In the genomic region with DNA sequence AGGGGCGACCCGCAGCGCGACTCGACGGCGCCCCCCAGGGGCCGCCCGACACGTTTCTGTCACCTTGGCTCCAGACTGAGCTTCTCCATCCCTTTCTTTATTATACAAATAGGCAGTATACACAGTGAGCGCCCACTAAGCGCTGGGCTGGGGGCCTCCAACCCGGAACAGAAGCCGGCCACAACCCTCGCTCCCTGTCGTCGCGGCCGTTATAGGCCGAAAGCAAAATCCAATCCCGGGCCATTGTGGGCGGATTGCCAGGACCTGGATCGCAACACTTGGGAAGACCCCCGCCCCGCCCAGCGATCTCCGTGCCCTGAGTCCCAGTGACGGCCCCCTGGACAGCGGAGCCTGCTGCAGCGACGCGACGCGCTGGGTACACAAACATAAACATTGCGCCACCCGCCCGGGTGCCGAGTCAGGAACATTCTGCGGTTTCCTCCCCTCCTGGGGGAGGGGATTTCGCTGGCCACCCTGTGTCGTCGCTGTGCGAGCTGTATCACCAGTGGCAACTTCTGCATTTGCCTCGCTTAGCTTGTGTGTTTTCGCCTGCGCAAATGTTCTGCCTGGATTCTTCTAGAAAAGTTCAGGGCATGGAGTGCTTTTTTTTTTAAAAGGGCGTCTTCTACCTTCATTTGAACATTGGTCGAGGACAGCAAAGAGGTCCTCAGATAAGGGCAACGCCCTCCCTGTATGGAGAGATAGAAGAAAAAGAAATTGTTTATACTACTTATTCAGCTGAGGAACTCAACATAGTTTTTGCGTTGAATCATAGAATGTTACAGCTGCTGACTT, we compare ENCODE assay signal across 1 cellular context.
TF ChIP-seq lines count a peak whose summit lies in the region.

No MANE protein-coding gene starts in this region.

TF ChIP-seq in A549, 52 proteins besides CTCF, POLR2A, EP300 and RAD21 (continued from another document):
- TF ChIP-seq, protein P1, sequence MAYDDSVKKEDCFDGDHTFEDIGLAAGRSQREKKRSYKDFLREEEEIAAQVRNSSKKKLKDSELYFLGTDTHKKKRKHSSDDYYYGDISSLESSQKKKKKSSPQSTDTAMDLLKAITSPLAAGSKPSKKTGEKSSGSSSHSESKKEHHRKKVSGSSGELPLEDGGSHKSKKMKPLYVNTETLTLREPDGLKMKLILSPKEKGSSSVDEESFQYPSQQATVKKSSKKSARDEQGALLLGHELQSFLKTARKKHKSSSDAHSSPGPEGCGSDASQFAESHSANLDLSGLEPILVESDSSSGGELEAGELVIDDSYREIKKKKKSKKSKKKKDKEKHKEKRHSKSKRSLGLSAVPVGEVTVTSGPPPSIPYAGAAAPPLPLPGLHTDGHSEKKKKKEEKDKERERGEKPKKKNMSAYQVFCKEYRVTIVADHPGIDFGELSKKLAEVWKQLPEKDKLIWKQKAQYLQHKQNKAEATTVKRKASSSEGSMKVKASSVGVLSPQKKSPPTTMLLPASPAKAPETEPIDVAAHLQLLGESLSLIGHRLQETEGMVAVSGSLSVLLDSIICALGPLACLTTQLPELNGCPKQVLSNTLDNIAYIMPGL (CRISPR knock-in tag; IDR thresholded peaks at IDR 0.05; ENCODE audit: borderline replicate concordance) = peak; percentile 88; the same call in 1 of the 2 replicates
- TF ChIP-seq HOXB5 (CRISPR knock-in tag; IDR thresholded peaks at IDR 0.05) (peak; percentile 91), NPAS2 (CRISPR knock-in tag; IDR thresholded peaks at IDR 0.05; ENCODE audit: borderline replicate concordance) (no peak), TP53 (CRISPR knock-in tag; IDR thresholded peaks at IDR 0.05) (0 out of 2 replicates have a peak, but pooled peaks have one; percentile 47), JUN (IDR thresholded peaks at IDR 0.05) (peak; percentile 88 to 98; a peak in 4 of 5 replicates), RARB (CRISPR knock-in tag; IDR thresholded peaks at IDR 0.05) (peak; percentile 88), ZNF302 (CRISPR knock-in tag; IDR thresholded peaks at IDR 0.05) (no peak), JUNB (IDR thresholded peaks at IDR 0.05) (peak; percentile 70; the same call in 1 of the 2 replicates)
- TF ChIP-seq, protein P2, sequence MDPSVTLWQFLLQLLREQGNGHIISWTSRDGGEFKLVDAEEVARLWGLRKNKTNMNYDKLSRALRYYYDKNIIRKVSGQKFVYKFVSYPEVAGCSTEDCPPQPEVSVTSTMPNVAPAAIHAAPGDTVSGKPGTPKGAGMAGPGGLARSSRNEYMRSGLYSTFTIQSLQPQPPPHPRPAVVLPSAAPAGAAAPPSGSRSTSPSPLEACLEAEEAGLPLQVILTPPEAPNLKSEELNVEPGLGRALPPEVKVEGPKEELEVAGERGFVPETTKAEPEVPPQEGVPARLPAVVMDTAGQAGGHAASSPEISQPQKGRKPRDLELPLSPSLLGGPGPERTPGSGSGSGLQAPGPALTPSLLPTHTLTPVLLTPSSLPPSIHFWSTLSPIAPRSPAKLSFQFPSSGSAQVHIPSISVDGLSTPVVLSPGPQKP (IDR thresholded peaks at IDR 0.05; ENCODE audit: low read depth, low read length) = no peak
- TF ChIP-seq, protein P3, sequence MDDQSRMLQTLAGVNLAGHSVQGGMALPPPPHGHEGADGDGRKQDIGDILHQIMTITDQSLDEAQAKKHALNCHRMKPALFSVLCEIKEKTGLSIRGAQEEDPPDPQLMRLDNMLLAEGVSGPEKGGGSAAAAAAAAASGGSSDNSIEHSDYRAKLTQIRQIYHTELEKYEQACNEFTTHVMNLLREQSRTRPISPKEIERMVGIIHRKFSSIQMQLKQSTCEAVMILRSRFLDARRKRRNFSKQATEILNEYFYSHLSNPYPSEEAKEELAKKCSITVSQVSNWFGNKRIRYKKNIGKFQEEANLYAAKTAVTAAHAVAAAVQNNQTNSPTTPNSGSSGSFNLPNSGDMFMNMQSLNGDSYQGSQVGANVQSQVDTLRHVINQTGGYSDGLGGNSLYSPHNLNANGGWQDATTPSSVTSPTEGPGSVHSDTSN (IDR thresholded peaks at IDR 0.05) = peak; percentile 73
- TF ChIP-seq, protein P4, sequence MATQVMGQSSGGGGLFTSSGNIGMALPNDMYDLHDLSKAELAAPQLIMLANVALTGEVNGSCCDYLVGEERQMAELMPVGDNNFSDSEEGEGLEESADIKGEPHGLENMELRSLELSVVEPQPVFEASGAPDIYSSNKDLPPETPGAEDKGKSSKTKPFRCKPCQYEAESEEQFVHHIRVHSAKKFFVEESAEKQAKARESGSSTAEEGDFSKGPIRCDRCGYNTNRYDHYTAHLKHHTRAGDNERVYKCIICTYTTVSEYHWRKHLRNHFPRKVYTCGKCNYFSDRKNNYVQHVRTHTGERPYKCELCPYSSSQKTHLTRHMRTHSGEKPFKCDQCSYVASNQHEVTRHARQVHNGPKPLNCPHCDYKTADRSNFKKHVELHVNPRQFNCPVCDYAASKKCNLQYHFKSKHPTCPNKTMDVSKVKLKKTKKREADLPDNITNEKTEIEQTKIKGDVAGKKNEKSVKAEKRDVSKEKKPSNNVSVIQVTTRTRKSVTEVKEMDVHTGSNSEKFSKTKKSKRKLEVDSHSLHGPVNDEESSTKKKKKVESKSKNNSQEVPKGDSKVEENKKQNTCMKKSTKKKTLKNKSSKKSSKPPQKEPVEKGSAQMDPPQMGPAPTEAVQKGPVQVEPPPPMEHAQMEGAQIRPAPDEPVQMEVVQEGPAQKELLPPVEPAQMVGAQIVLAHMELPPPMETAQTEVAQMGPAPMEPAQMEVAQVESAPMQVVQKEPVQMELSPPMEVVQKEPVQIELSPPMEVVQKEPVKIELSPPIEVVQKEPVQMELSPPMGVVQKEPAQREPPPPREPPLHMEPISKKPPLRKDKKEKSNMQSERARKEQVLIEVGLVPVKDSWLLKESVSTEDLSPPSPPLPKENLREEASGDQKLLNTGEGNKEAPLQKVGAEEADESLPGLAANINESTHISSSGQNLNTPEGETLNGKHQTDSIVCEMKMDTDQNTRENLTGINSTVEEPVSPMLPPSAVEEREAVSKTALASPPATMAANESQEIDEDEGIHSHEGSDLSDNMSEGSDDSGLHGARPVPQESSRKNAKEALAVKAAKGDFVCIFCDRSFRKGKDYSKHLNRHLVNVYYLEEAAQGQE (IDR thresholded peaks at IDR 0.05) = no peak
- TF ChIP-seq, protein P5, sequence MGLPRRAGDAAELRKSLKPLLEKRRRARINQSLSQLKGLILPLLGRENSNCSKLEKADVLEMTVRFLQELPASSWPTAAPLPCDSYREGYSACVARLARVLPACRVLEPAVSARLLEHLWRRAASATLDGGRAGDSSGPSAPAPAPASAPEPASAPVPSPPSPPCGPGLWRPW (IDR thresholded peaks at IDR 0.05) = peak; percentile 48; the same call in 1 of the 2 replicates
- TF ChIP-seq, protein P6, sequence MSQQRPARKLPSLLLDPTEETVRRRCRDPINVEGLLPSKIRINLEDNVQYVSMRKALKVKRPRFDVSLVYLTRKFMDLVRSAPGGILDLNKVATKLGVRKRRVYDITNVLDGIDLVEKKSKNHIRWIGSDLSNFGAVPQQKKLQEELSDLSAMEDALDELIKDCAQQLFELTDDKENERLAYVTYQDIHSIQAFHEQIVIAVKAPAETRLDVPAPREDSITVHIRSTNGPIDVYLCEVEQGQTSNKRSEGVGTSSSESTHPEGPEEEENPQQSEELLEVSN (IDR thresholded peaks at IDR 0.05; ENCODE audit: borderline replicate concordance, low read depth) = peak; percentile 87
